In the genomic region with DNA sequence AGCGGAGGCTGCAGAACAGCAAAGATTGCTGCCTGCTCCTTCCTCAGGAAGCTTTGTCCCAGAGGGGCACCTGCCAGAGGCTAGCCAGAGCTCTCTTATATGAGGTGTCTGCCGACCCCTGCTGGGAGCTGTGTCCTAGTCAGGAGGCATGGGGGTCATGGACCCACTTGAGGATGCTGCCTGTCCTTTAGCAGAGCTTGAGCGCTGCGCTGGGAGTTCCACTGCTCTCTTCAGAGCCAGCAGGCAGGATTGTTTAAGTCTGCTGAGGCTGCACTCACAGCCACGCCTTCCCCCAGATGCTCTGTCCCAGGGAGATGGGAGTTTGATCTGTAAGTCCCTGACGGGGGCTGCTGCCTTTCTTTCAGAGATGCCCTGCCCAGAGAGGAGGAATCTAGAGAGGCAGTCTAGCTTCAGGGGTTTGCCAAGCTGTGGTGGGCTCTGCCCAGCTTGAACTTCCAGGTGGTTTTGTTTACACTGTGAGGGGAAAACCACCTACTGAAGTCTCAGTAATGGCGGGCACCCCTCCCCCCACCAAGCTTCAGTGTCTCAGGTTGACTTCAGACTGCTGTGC, we compare ENCODE assay signal across 9 cellular contexts. TPM values are rescaled to one million over a fixed set of nuclear protein-coding genes. Genes with fewer than 3 reads are reported as not detected.
A peak's percentile ranks its signal among the peaks of the same experiment; 100 is the strongest.
DNase-seq lines count a peak whose midpoint lies in the region; ATAC-seq and TF ChIP-seq lines count a peak whose summit lies in the region.
"Had no signal": no experiment of that assay in that cellular context is flagged by ENCODE, and none has a peak within 500 bp of the region (broad histone marks: within the 10 kb centered on the region; RNA-seq: fewer than 3 reads in every experiment).

No MANE protein-coding gene starts in this region.

- peak; percentile 62 for DNase-seq in activated T-cell treated with anti-CD3 and anti-CD28 coated beads, Interleukin-2, amount 50 U/mL, for 1 hour
- peak; percentile 81 for DNase-seq in spleen
- DNase-seq in NCI-H1048 (lab: John Stamatoyannopoulos, UW): no peak
- no peak for DNase-seq in germinal center (ENCODE audit: low spot score)
- DNase-seq in NCI-H1694 (lab: John Stamatoyannopoulos, UW): no peak
- DNase-seq in NCI-H1694 treated with DMSO at 0.1 percent for 48 hours (lab: John Stamatoyannopoulos, UW): no peak
- DNase-seq: HCEC 1CT had no signal

- no peak overlapping the region for H3K9ac ChIP-seq in HUES64 (ENCODE audit: low read depth, low read length)

- H3K4me1 ChIP-seq in HUES64 (ENCODE audit: insufficient read depth, low read length): peaks cover 18% of the 10 kb centered on the region
- peaks cover 26 to 95% (median 61%) of the 10 kb centered on the region in 6 donors for H3K4me1 ChIP-seq in spleen

- ATAC-seq in GM18909 (IDR thresholded peaks at IDR 0.05; ENCODE audit: poor library complexity, unreplicated experiment): peak; percentile 49

- H3K27ac ChIP-seq in HUES64 (ENCODE audit: low read depth, low read length) (peak overlapping the region; percentile 61), spleen (peak overlapping the region in 7 of 8 donors; percentile 39 to 85 (median 64))

- H3K27me3 ChIP-seq in HUES64 (ENCODE audit: insufficient read depth, low read length) (no peaks in the 10 kb centered on the region), spleen (replicated peaks in 1 of 7) (no peaks in the 10 kb centered on the region)

- TF ChIP-seq CTCF in spleen (IDR thresholded peaks at IDR 0.05 in 8 of 11, conservative IDR thresholded peaks at IDR 0.05 in 3 of 11): no peak

- H3K36me3 ChIP-seq in HUES64 (ENCODE audit: insufficient read depth, low read length) (no peaks in the 10 kb centered on the region; the same call in 1 of the 2 replicates), spleen (peaks cover 0 to 48% (median 1%) of the 10 kb centered on the region in 6 donors)

- H3K4me3 ChIP-seq in HUES64 (ENCODE audit: low read length): 0 out of 2 replicates have a peak overlapping the region, but pooled peaks have one; percentile 24
- H3K4me3 ChIP-seq in spleen: peak overlapping the region in 1 of 8 donors; percentile 48

- H3K9me3 ChIP-seq in HUES64 (ENCODE audit: insufficient read depth, low read depth, low read length) (no peaks in the 10 kb centered on the region), spleen (no peaks in the 10 kb centered on the region)

- WGBS in HUES64: 49% methylated on average over 7 of the region's 7 CpGs
- 43 to 66% (median 50%) methylated on average over 4 to 7 of the region's 7 CpGs for WGBS in spleen, 5 donors

- no peak for TF ChIP-seq POLR2A in spleen (IDR thresholded peaks at IDR 0.05)

- intact Hi-C loops in spleen (cut with DNase I; ENCODE audit: low total_unique reads): loop anchor here (10.0 kb wide), 1 partner anchor 160 kb away; no protein-coding TSS in a partner anchor

RNA-seq across cellular contexts. Expression of gene DCK, which starts 10.9 kb away (rescaled TPM):
- 22.5 TPM for polyA plus RNA-seq in HUES64 (2013, experiment 1 of 2)
- 23.6 TPM for polyA plus RNA-seq in HUES64 (2013, experiment 2 of 2)
- 10 to 100 TPM; 25.4 to 45.5 (median 34.7) TPM for total RNA-seq in spleen
- polyA plus RNA-seq in spleen: 10 to 100 TPM; 19.3 to 40.7 (median 35.9) TPM

Comparison
In these comparisons a context has a peak if more than half of its experiments do, and no peak if none do; other contexts are left out.
1. DNase-seq: peak in activated T-cell treated with anti-CD3 and anti-CD28 coated beads, Interleukin-2, amount 50 U/mL, for 1 hour (single experiment) and spleen (single experiment); none in NCI-H1048 (single experiment), germinal center (single experiment), NCI-H1694 (single experiment) and NCI-H1694 treated with DMSO at 0.1 percent for 48 hours (single experiment).